ENCODE assay signal across 9 cellular contexts in the genomic region with DNA sequence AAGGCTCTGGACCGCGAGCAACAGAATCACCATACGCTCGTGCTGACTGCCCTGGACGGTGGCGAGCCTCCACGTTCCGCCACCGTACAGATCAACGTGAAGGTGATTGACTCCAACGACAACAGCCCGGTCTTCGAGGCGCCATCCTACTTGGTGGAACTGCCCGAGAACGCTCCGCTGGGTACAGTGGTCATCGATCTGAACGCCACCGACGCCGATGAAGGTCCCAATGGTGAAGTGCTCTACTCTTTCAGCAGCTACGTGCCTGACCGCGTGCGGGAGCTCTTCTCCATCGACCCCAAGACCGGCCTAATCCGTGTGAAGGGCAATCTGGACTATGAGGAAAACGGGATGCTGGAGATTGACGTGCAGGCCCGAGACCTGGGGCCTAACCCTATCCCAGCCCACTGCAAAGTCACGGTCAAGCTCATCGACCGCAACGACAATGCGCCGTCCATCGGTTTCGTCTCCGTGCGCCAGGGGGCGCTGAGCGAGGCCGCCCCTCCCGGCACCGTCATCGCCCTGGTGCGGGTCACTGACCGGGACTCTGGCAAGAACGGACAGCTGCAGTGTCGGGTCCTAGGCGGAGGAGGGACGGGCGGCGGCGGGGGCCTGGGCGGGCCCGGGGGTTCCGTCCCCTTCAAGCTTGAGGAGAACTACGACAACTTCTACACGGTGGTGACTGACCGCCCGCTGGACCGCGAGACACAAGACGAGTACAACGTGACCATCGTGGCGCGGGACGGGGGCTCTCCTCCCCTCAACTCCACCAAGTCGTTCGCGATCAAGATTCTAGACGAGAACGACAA. TPM values are rescaled to one million over a fixed set of nuclear protein-coding genes. Genes with fewer than 3 reads are reported as not detected.
DNase-seq lines count a peak whose midpoint lies in the region; ATAC-seq and TF ChIP-seq lines count a peak whose summit lies in the region.
"Had no signal": no experiment of that assay in that cellular context is flagged by ENCODE, and none has a peak within 500 bp of the region (broad histone marks: within the 10 kb centered on the region; RNA-seq: fewer than 3 reads in every experiment).

No MANE protein-coding gene starts in this region.

- no peaks in the 10 kb centered on the region for H3K9me3 Mint-ChIP-seq in T-helper 2 cell treated with Interferon-gamma antibody and Interleukin-4, amounts not matched to agents 5 μg/mL and 100 μg/mL, for 36 hours

- DNase-seq in T-helper 2 cell treated with Interferon-gamma antibody and Interleukin-4, amounts not matched to agents 5 μg/mL and 100 μg/mL, for 36 hours (ENCODE audit: low spot score), result no peak
- DNase-seq in T-helper 2 cell (no peak), thyroid gland (peak; percentile 12 to 20), hepatic stellate cell (ENCODE audit: low spot score) (no peak)

- peaks cover 59% of the 10 kb centered on the region for H3K27me3 Mint-ChIP-seq in T-helper 2 cell treated with Interferon-gamma antibody and Interleukin-4, amounts not matched to agents 5 μg/mL and 100 μg/mL, for 36 hours (ENCODE audit: low read depth)

- H3K27ac Mint-ChIP-seq in T-helper 2 cell treated with Interferon-gamma antibody and Interleukin-4, amounts not matched to agents 5 μg/mL and 100 μg/mL, for 36 hours, result peak overlapping the region; percentile 49

- H3K4me3 ChIP-seq in esophagus (ENCODE audit: low read depth in 1 of 2, low read length in 2 of 2) (peak overlapping the region; percentile 46 to 50), mesodermal cell (ENCODE audit: extremely low read depth, insufficient read depth, low read length, poor library complexity, severe bottlenecking) (peak overlapping the region; percentile 60), thyroid gland (replicated peaks in 1 of 3) (peak overlapping the region in 1 of 3 donors; percentile 30)
- H3K4me3 ChIP-seq: A549 had no signal

- H3K36me3 Mint-ChIP-seq in T-helper 2 cell treated with Interferon-gamma antibody and Interleukin-4, amounts not matched to agents 5 μg/mL and 100 μg/mL, for 36 hours (ENCODE audit: low read depth), result peaks cover 2% of the 10 kb centered on the region

- H3K4me1 Mint-ChIP-seq in T-helper 2 cell treated with Interferon-gamma antibody and Interleukin-4, amounts not matched to agents 5 μg/mL and 100 μg/mL, for 36 hours (ENCODE audit: low read depth), result peaks cover 20% of the 10 kb centered on the region

- no peak for TF ChIP-seq POLR2A in thyroid gland (IDR thresholded peaks at IDR 0.05)

- ATAC-seq in HG02885 (IDR thresholded peaks at IDR 0.05; ENCODE audit: poor library complexity, unreplicated experiment) (no peak), HG03196 (IDR thresholded peaks at IDR 0.05; ENCODE audit: unreplicated experiment) (no peak)
- ATAC-seq: A549 had no signal

- 17 to 21% methylated on average over 70 to 77 of the region's 77 CpGs for WGBS in esophagus, 2 donors
- WGBS in mesodermal cell (ENCODE audit: insufficient coverage in 2 of 2), 2 experiments, result 8 to 11% methylated on average over 54 to 72 of the region's 77 CpGs
- 4 to 8% methylated on average over 32 to 44 of the region's 77 CpGs for WGBS in thyroid gland, 2 donors

- H3K27ac ChIP-seq in esophagus (ENCODE audit: low read depth in 2 of 2, low read length in 1 of 2) (peak overlapping the region in 1 of 2 donors; percentile 10), mesodermal cell (ENCODE audit: low read depth, low read length, severe bottlenecking) (no peak overlapping the region), thyroid gland (peak overlapping the region in 1 of 3 donors; percentile 50)
- H3K27ac ChIP-seq: A549 had no signal

- intact Hi-C loops in thyroid gland (cut with DNase I), result no loop called here

- no peak overlapping the region for H3K4me3 Mint-ChIP-seq in T-helper 2 cell treated with Interferon-gamma antibody and Interleukin-4, amounts not matched to agents 5 μg/mL and 100 μg/mL, for 36 hours

- H3K27me3 ChIP-seq in esophagus (ENCODE audit: control insufficient read depth in 1 of 2, insufficient read depth in 2 of 2, low read length in 2 of 2), result peaks cover 0 to 27% of the 10 kb centered on the region in 2 donors
- H3K27me3 ChIP-seq in thyroid gland, result peaks cover 28% of the 10 kb centered on the region

- H3K4me1 ChIP-seq in esophagus (ENCODE audit: control insufficient read depth in 2 of 2, insufficient read depth in 2 of 2, low read length in 1 of 2) (peaks cover 3 to 7% of the 10 kb centered on the region in 2 donors), mesodermal cell (ENCODE audit: control insufficient read depth, insufficient read depth, low read length, poor library complexity, severe bottlenecking) (no peaks in the 10 kb centered on the region), thyroid gland (peaks cover 17 to 20% of the 10 kb centered on the region in 2 donors)
- H3K4me1 ChIP-seq: A549 had no signal

- peaks cover 3 to 28% of the 10 kb centered on the region in 2 donors for H3K9me3 ChIP-seq in esophagus (ENCODE audit: control insufficient read depth in 2 of 2, insufficient read depth in 1 of 2, low read depth in 1 of 2, low read length in 1 of 2)
- peaks cover 2% of the 10 kb centered on the region for H3K9me3 ChIP-seq in mesodermal cell (ENCODE audit: control insufficient read depth, low read length)
- no peaks in the 10 kb centered on the region for H3K9me3 ChIP-seq in thyroid gland
- H3K9me3 ChIP-seq: A549 had no signal

- H3K36me3 ChIP-seq in esophagus (ENCODE audit: control insufficient read depth in 2 of 2, insufficient read depth in 2 of 2, low read length in 1 of 2) (no peaks in the 10 kb centered on the region), mesodermal cell (ENCODE audit: control insufficient read depth, insufficient read depth, low read length) (peaks cover 2% of the 10 kb centered on the region), thyroid gland (no peaks in the 10 kb centered on the region)

- TF ChIP-seq CTCF in thyroid gland (IDR thresholded peaks at IDR 0.05), result peak in 3 of 6 experiments; percentile 12 to 41 (median 13)

RNA-seq across cellular contexts. Expression of gene PCDH17, which starts 1.8 kb away (rescaled TPM):
- under 1 TPM; 0.22 to 0.36 TPM for polyA plus RNA-seq in esophagus
- polyA plus RNA-seq in mesodermal cell (2013, experiment 1 of 2), result 27.3 TPM
- polyA plus RNA-seq in mesodermal cell (2013, experiment 2 of 2), result 20.2 TPM
- 10 to 100 TPM in 1 of 4 donors, 1 to 10 TPM in 3; 2.3 to 26.0 (median 3.7) TPM for total RNA-seq in thyroid gland

Comparison
In these comparisons a context has a peak if more than half of its experiments do, and no peak if none do; other contexts are left out.
1. DNase-seq: peak in thyroid gland (2 of 2); none in T-helper 2 cell treated with Interferon-gamma antibody and Interleukin-4, amounts not matched to agents 5 μg/mL and 100 μg/mL, for 36 hours (single experiment), T-helper 2 cell (0 of 5) and hepatic stellate cell (single experiment).